Comparison of ENCODE assay signal across 19 cellular contexts in genomic region chr3:78924711-78925110, GRCh38.
DNase-seq lines count a peak whose midpoint lies in the region; ATAC-seq, FAIRE-seq and TF ChIP-seq lines count a peak whose summit lies in the region.
"Had no signal": no experiment of that assay in that cellular context is flagged by ENCODE, and none has a peak within 500 bp of the region (broad histone marks: within the 10 kb centered on the region; RNA-seq: fewer than 3 reads in every experiment).

No MANE protein-coding gene starts in this region.

- H3K9me3 ChIP-seq in pancreas = no peaks in the 10 kb centered on the region
- H3K9me3 ChIP-seq in right atrium auricular region = no peaks in the 10 kb centered on the region
- H3K9me3 ChIP-seq: A549, Caco-2 had no signal

- ATAC-seq in pancreas = no peak
- ATAC-seq: A549, HepG2 had no signal

- H3K27me3 Mint-ChIP-seq in progenitor cell of endocrine pancreas = no peaks in the 10 kb centered on the region
- H3K27me3 Mint-ChIP-seq: CD4-positive, alpha-beta T cell; IgD-negative memory B cell had no signal

- H3K4me1 Mint-ChIP-seq in progenitor cell of endocrine pancreas (ENCODE audit: low read depth) = peaks cover 4% of the 10 kb centered on the region
- H3K4me1 Mint-ChIP-seq: H9, IgD-negative memory B cell had no signal

- H3K27me3 ChIP-seq in pancreas (no peaks in the 10 kb centered on the region), right atrium auricular region (no peaks in the 10 kb centered on the region)

- no peaks in the 10 kb centered on the region for H3K4me1 ChIP-seq in pancreas
- no peaks in the 10 kb centered on the region for H3K4me1 ChIP-seq in right atrium auricular region
- H3K4me1 ChIP-seq: Caco-2 had no signal

- H3K9me3 Mint-ChIP-seq in progenitor cell of endocrine pancreas (ENCODE audit: low read depth) = peaks cover 3% of the 10 kb centered on the region
- H3K9me3 Mint-ChIP-seq: H9 had no signal

- no peaks in the 10 kb centered on the region for H3K36me3 ChIP-seq in pancreas
- H3K36me3 ChIP-seq in right atrium auricular region = no peaks in the 10 kb centered on the region

- intact Hi-C loops in pancreas (cut with DNase I) = no loop called here

- H3K4me3 Mint-ChIP-seq in progenitor cell of endocrine pancreas (ENCODE audit: low read depth) = no peak overlapping the region
- H3K4me3 Mint-ChIP-seq: CD4-positive, alpha-beta T cell; H9; IgD-negative memory B cell had no signal

- 71 to 83% methylated on average over 1 of the region's 1 CpG for WGBS in pancreas, 2 donors

- no peak for TF ChIP-seq CTCF in pancreas (IDR thresholded peaks at IDR 0.05)
- no peak for TF ChIP-seq CTCF in progenitor cell of endocrine pancreas (IDR thresholded peaks at IDR 0.05; ENCODE audit: unreplicated experiment)
- no peak for TF ChIP-seq CTCF in right atrium auricular region (IDR thresholded peaks at IDR 0.05)

- no peak for DNase-seq in frontal cortex (ENCODE audit: low spot score in 2 of 2)
- DNase-seq in pancreas = no peak
- no peak for DNase-seq in middle frontal gyrus (ENCODE audit: extremely low spot score, low spot score)
- DNase-seq in progenitor cell of endocrine pancreas (ENCODE audit: low spot score, unreplicated experiment) = no peak
- DNase-seq in right atrium auricular region (ENCODE audit: low spot score) = no peak
- DNase-seq: AML-193; Caco-2; CD4-positive, alpha-beta T cell; GDM1; GOT3; H9 had no signal

- H3K4me3 ChIP-seq in pancreas (no peak overlapping the region), right atrium auricular region (no peak overlapping the region)
- H3K4me3 ChIP-seq: A549 had no signal

- no peak overlapping the region for H3K27ac Mint-ChIP-seq in progenitor cell of endocrine pancreas
- H3K27ac Mint-ChIP-seq: CD4-positive, alpha-beta T cell; H9; IgD-negative memory B cell had no signal

- peak; percentile 90 for FAIRE-seq in TTC549 (lab: Jason Lieb, UNC)
- peak; percentile 98 for FAIRE-seq in frontal cortex (lab: Jason Lieb, UNC)
- FAIRE-seq in pancreas (lab: Jason Lieb, UNC) = peak; percentile 94
- FAIRE-seq: A549, D721Med, GM12892, GM18507, HepG2 had no signal

- H3K36me3 Mint-ChIP-seq in progenitor cell of endocrine pancreas (ENCODE audit: insufficient read depth) = peaks cover 6% of the 10 kb centered on the region
- H3K36me3 Mint-ChIP-seq: IgD-negative memory B cell had no signal

- H3K27ac ChIP-seq in pancreas (no peak overlapping the region), right atrium auricular region (no peak overlapping the region)
- H3K27ac ChIP-seq: A549, C4-2B had no signal
